In genomic region chr4:44502214-44502613, GRCh38 we compare ENCODE assay signal across 6 cellular contexts. TPM values are rescaled to one million over a fixed set of nuclear protein-coding genes. Genes with fewer than 3 reads are reported as not detected.
"Had no signal": no experiment of that assay in that cellular context is flagged by ENCODE, and none has a peak within 500 bp of the region (broad histone marks: within the 10 kb centered on the region; RNA-seq: fewer than 3 reads in every experiment).

No MANE protein-coding gene starts in this region.

RNA-seq across cellular contexts. Expression of gene KCTD8, which starts 53.6 kb away (rescaled TPM):
- total RNA-seq: naive thymus-derived CD8-positive, alpha-beta T cell; natural killer cell treated with Interleukin-12 subunit alpha and Interleukin-12 subunit beta and Interleukin-15 and Interleukin-18, amount 100 ng/mL, for 72 hours; neural crest cell; osteocyte; smooth muscle cell had no signal
- polyA plus RNA-seq: naive thymus-derived CD8-positive, alpha-beta T cell; smooth muscle cell; spleen had no signal
